ENCODE assay signal across 9 cellular contexts in genomic region chr1:57471995-57472394, GRCh38. TPM values are rescaled to one million over a fixed set of nuclear protein-coding genes. Genes with fewer than 3 reads are reported as not detected.
"Had no signal": no experiment of that assay in that cellular context is flagged by ENCODE, and none has a peak within 500 bp of the region (broad histone marks: within the 10 kb centered on the region; RNA-seq: fewer than 3 reads in every experiment).

No MANE protein-coding gene starts in this region.

- H3K9ac ChIP-seq: GM23248, KMS-11 had no signal

- H2AFZ ChIP-seq: GM23248 had no signal

- DNase-seq: GM23248, GOT3, H9, HCEC 1CT, KBM-7 had no signal

- H3K27ac ChIP-seq: GM23248, HL-60, KMS-11 had no signal

- H3K4me2 ChIP-seq: KMS-11 had no signal

- FAIRE-seq: H54 had no signal

- H3K4me3 ChIP-seq: GM23248 had no signal

RNA-seq across cellular contexts. Expression of gene DAB1, which starts 48.1 kb away (rescaled TPM):
- total RNA-seq: HT1080 had no signal
